In genomic region chr6:41741625-41742490, GRCh38 we compare ENCODE assay signal across 27 cellular contexts. TPM values are rescaled to one million over a fixed set of nuclear protein-coding genes. Genes with fewer than 3 reads are reported as not detected.
A peak's percentile ranks its signal among the peaks of the same experiment; 100 is the strongest.
DNase-seq lines count a peak whose midpoint lies in the region; ATAC-seq, FAIRE-seq and TF ChIP-seq lines count a peak whose summit lies in the region.
"Had no signal": no experiment of that assay in that cellular context is flagged by ENCODE, and none has a peak within 500 bp of the region (broad histone marks: within the 10 kb centered on the region; RNA-seq: fewer than 3 reads in every experiment).

No MANE protein-coding gene starts in this region.

- TF ChIP-seq CTCF in MCF 10A (IDR thresholded peaks at IDR 0.05; ENCODE audit: unreplicated experiment) (no peak), breast epithelium (IDR thresholded peaks at IDR 0.05) (no peak), epithelial cell of esophagus (IDR thresholded peaks at IDR 0.05; ENCODE audit: insufficient read depth, low read depth, low read length, missing control alignments) (no peak), transverse colon (IDR thresholded peaks at IDR 0.05) (no peak), D721Med (IDR thresholded peaks at IDR 0.05; ENCODE audit: insufficient read depth, missing control alignments) (no peak)

- TF ChIP-seq POLR2A in breast epithelium (IDR thresholded peaks at IDR 0.05): no peak
- TF ChIP-seq POLR2A in transverse colon (IDR thresholded peaks at IDR 0.05): peak; percentile 12

- no peak overlapping the region for H3K27ac Mint-ChIP-seq in MCF 10A (ENCODE audit: low read depth, unreplicated experiment)
- H3K27ac Mint-ChIP-seq: activated CD4-positive, alpha-beta memory T cell treated with anti-CD3 and anti-CD28 coated beads, Interleukin-2, amount 10 ng/mL, durations not matched to agents 7 days and 5 days; B cell; nephron progenitor cell had no signal

- in situ Hi-C loops in transverse colon (cut with MboI; ENCODE audit: low pct_ligation_motif_present in 1 of 4, low pct_unique_long_range_greater_than_20kb in 1 of 4, low sequenced_read_pairs in 3 of 4): no loop called here

- no peak for FAIRE-seq in D721Med (lab: Jason Lieb, UNC)
- FAIRE-seq: endothelial cell of umbilical vein, islet of Langerhans had no signal

- intact Hi-C loops in MCF 10A (cut with micrococcal nuclease) (no loop called here), breast epithelium (cut with DNase I; ENCODE audit: low total_unique reads) (no loop called here), transverse colon (cut with DNase I; ENCODE audit: low total_unique reads) (no loop called here), posterior vena cava (cut with DNase I) (no loop called here)

- 66 to 72% methylated on average over 13 to 20 of the region's 20 CpGs for WGBS in transverse colon (ENCODE audit: low coverage in 1 of 2), 2 donors

- ATAC-seq in GM18909 (IDR thresholded peaks at IDR 0.05; ENCODE audit: poor library complexity, unreplicated experiment): no peak

- H3K4me3 Mint-ChIP-seq in MCF 10A (ENCODE audit: unreplicated experiment): no peak overlapping the region
- H3K4me3 Mint-ChIP-seq: activated CD4-positive, alpha-beta memory T cell treated with anti-CD3 and anti-CD28 coated beads, Interleukin-2, amount 10 ng/mL, durations not matched to agents 7 days and 5 days; B cell; nephron progenitor cell had no signal

- DNase-seq in MCF 10A (ENCODE audit: unreplicated experiment) (peak; percentile 24), breast epithelium (ENCODE audit: low spot score in 2 of 2) (no peak), epithelial cell of esophagus (ENCODE audit: low read depth) (peak; percentile 45), transverse colon (peak; percentile 82), D721Med (ENCODE audit: insufficient read length, low spot score) (no peak), posterior vena cava (ENCODE audit: low spot score) (no peak)
- DNase-seq: 8988T; activated CD4-positive, alpha-beta memory T cell treated with anti-CD3 and anti-CD28 coated beads, Interleukin-2, amount 10 ng/mL, durations not matched to agents 7 days and 5 days; activated T-cell treated with anti-CD3 and anti-CD28 coated beads for 4 hours; amygdala; COR-L47; dermis blood vessel endothelial cell; GOT3; nephron progenitor cell; stimulated activated CD4-positive, alpha-beta T cell treated with anti-CD3 and anti-CD28 coated beads, Interleukin-4, amount 100 ng/mL, for 4 hours had no signal

- no peak for TF ChIP-seq EP300 in transverse colon (IDR thresholded peaks at IDR 0.05; ENCODE audit: low read depth)

- H3K4me3 ChIP-seq in breast epithelium: no peak overlapping the region
- no peak overlapping the region for H3K4me3 ChIP-seq in epithelial cell of esophagus (ENCODE audit: low read length)
- peak overlapping the region; percentile 31 to 48 for H3K4me3 ChIP-seq in mucosa of rectum (ENCODE audit: low read length in 2 of 2)
- H3K4me3 ChIP-seq in transverse colon: no peak overlapping the region
- H3K4me3 ChIP-seq: cardiac muscle cell, psoas muscle had no signal

- no peaks in the 10 kb centered on the region for H3K36me3 ChIP-seq in breast epithelium
- no peaks in the 10 kb centered on the region for H3K36me3 ChIP-seq in mucosa of rectum (ENCODE audit: control insufficient read depth in 2 of 2, insufficient read depth in 2 of 2, low read length in 2 of 2)
- H3K36me3 ChIP-seq in transverse colon: no peaks in the 10 kb centered on the region
- H3K36me3 ChIP-seq: cardiac muscle cell had no signal

- H3K27ac ChIP-seq in breast epithelium: no peak overlapping the region
- peak overlapping the region; percentile 93 for H3K27ac ChIP-seq in mucosa of rectum (ENCODE audit: low read depth in 2 of 2, low read length in 2 of 2)
- peak overlapping the region; percentile 81 to 90 (median 85) for H3K27ac ChIP-seq in transverse colon
- H3K27ac ChIP-seq: cardiac muscle cell, psoas muscle, RWPE1 had no signal

- no peaks in the 10 kb centered on the region for H3K27me3 Mint-ChIP-seq in MCF 10A (ENCODE audit: insufficient read depth, unreplicated experiment)
- H3K27me3 Mint-ChIP-seq: B cell had no signal

- H3K36me3 Mint-ChIP-seq in MCF 10A (ENCODE audit: insufficient read depth, unreplicated experiment): no peaks in the 10 kb centered on the region

- H3K9me3 Mint-ChIP-seq in MCF 10A (ENCODE audit: unreplicated experiment): no peaks in the 10 kb centered on the region
- H3K9me3 Mint-ChIP-seq: activated CD4-positive, alpha-beta memory T cell treated with anti-CD3 and anti-CD28 coated beads, Interleukin-2, amount 10 ng/mL, durations not matched to agents 7 days and 5 days; nephron progenitor cell had no signal

- H3K4me1 ChIP-seq in breast epithelium: no peaks in the 10 kb centered on the region
- H3K4me1 ChIP-seq in mucosa of rectum (ENCODE audit: control insufficient read depth in 2 of 2, insufficient read depth in 2 of 2, low read length in 2 of 2): peaks cover 20 to 21% of the 10 kb centered on the region in 2 donors
- H3K4me1 ChIP-seq in transverse colon: peaks cover 11 to 23% (median 16%) of the 10 kb centered on the region in 4 donors
- H3K4me1 ChIP-seq: psoas muscle had no signal

- H3K9me3 ChIP-seq in breast epithelium (no peaks in the 10 kb centered on the region), mucosa of rectum (ENCODE audit: control insufficient read depth in 2 of 2, low read length in 2 of 2) (no peaks in the 10 kb centered on the region), transverse colon (no peaks in the 10 kb centered on the region)
- H3K9me3 ChIP-seq: psoas muscle had no signal

- POLR2A ChIA-PET in MCF 10A (lab: Yijun Ruan, JAX): interaction anchor here (1.5 kb wide), 1 partner anchor 24 kb away, joined by 5 read pairs; no protein-coding TSS in a partner anchor

- no peaks in the 10 kb centered on the region for H3K27me3 ChIP-seq in breast epithelium
- H3K27me3 ChIP-seq in mucosa of rectum (ENCODE audit: control insufficient read depth in 2 of 2, insufficient read depth in 2 of 2, low read length in 2 of 2): no peaks in the 10 kb centered on the region
- H3K27me3 ChIP-seq in transverse colon: no peaks in the 10 kb centered on the region
- H3K27me3 ChIP-seq: cardiac muscle cell had no signal

- peak overlapping the region; percentile 56 to 61 for H3K9ac ChIP-seq in mucosa of rectum (ENCODE audit: low read depth in 1 of 2, low read length in 2 of 2)

- BruUV-seq in MCF 10A (replicated peaks; lab: Mats Ljungman, UMichigan): no TSS peak

- CTCF ChIA-PET in MCF 10A (lab: Yijun Ruan, JAX): interaction anchor here (0.6 to 2.0 kb wide), 2 partner anchors 34 to 332 kb away, joined by 3 to 10 read pairs; no protein-coding TSS in a partner anchor

- peaks cover 6% of the 10 kb centered on the region for H3K4me1 Mint-ChIP-seq in MCF 10A (ENCODE audit: insufficient read depth, unreplicated experiment)
- H3K4me1 Mint-ChIP-seq: activated CD4-positive, alpha-beta memory T cell treated with anti-CD3 and anti-CD28 coated beads, Interleukin-2, amount 10 ng/mL, durations not matched to agents 7 days and 5 days; B cell had no signal

RNA-seq across cellular contexts. Expression of gene PGC, which starts 5.3 kb away (rescaled TPM):
- total RNA-seq in MCF 10A (2022) (not detected in 2 replicates), breast epithelium (1 to 10 TPM in 1 of 3 donors, not detected in 2; 3.2 TPM), transverse colon (1 to 10 TPM in 1 of 4 donors, not detected in 3; 1.5 TPM), posterior vena cava (not detected)
- total RNA-seq: activated CD4-positive, alpha-beta memory T cell treated with anti-CD3 and anti-CD28 coated beads, Interleukin-2, amount 10 ng/mL, durations not matched to agents 7 days and 5 days; B cell; cardiac muscle cell; dermis blood vessel endothelial cell; endothelial cell of umbilical vein; fibroblast of villous mesenchyme; LHCN-M2; NCI-H460; psoas muscle; urinary bladder had no signal

RNA-seq across cellular contexts. Expression of gene TFEB, which starts 6.5 kb away (rescaled TPM):
- total RNA-seq in MCF 10A (2022): 11.8 and 16.2 TPM in 2 replicates
- total RNA-seq in breast epithelium: 10 to 100 TPM; 15.7 to 20.6 (median 18.4) TPM
- 10 to 100 TPM; 30.4 to 47.1 (median 38.1) TPM for total RNA-seq in transverse colon
- total RNA-seq in posterior vena cava: 10 to 100 TPM; 15.1 to 20.6 TPM

RNA-seq across cellular contexts. Expression of gene FRS3, which starts 37.8 kb away (rescaled TPM):
- total RNA-seq in MCF 10A (2022) (3.9 and 5.3 TPM in 2 replicates), breast epithelium (1 to 10 TPM; 3.5 to 4.3 (median 3.8) TPM), transverse colon (1 to 10 TPM; 2.8 to 4.5 (median 3.2) TPM), posterior vena cava (1 to 10 TPM; 4.0 to 4.2 TPM)

RNA-seq across cellular contexts. Expression of gene PRICKLE4, which starts 38.7 kb away (rescaled TPM):
- total RNA-seq in MCF 10A (2022): 0.93 and 1.5 TPM in 2 replicates
- 1 to 10 TPM in 2 of 3 donors, under 1 TPM in 1; 0.80 to 5.3 (median 3.3) TPM for total RNA-seq in breast epithelium
- 10 to 100 TPM in 3 of 4 donors, 1 to 10 TPM in 1; 6.7 to 52.0 (median 21.0) TPM for total RNA-seq in transverse colon
- total RNA-seq in posterior vena cava: 1 to 10 TPM; 1.4 to 5.8 TPM
- total RNA-seq: activated CD4-positive, alpha-beta memory T cell treated with anti-CD3 and anti-CD28 coated beads, Interleukin-2, amount 10 ng/mL, durations not matched to agents 7 days and 5 days; B cell had no signal

RNA-seq across cellular contexts. Expression of gene TOMM6, which starts 45.6 kb away (rescaled TPM):
- total RNA-seq in MCF 10A (2022) (202 and 227 TPM in 2 replicates), breast epithelium (100 to 1,000 TPM; 108 to 127 (median 117) TPM), transverse colon (10 to 100 TPM; 24.1 to 93.1 (median 85.6) TPM), posterior vena cava (100 to 1,000 TPM in 1 of 2 donors, 10 to 100 TPM in 1; 84.2 to 101 TPM)

Comparison
In these comparisons a context has a peak if more than half of its experiments do, and no peak if none do; other contexts are left out.
1. DNase-seq: peak in MCF 10A (single experiment), epithelial cell of esophagus (single experiment) and transverse colon (single experiment); none in breast epithelium (0 of 2), D721Med (single experiment) and posterior vena cava (single experiment).
2. H3K27ac ChIP-seq: peak in mucosa of rectum (2 of 2) and transverse colon (4 of 4); none in breast epithelium (0 of 2).
3. H3K4me3 ChIP-seq: peak in mucosa of rectum (2 of 2); none in breast epithelium (0 of 3), epithelial cell of esophagus (single experiment) and transverse colon (0 of 4).